In the genomic region with DNA sequence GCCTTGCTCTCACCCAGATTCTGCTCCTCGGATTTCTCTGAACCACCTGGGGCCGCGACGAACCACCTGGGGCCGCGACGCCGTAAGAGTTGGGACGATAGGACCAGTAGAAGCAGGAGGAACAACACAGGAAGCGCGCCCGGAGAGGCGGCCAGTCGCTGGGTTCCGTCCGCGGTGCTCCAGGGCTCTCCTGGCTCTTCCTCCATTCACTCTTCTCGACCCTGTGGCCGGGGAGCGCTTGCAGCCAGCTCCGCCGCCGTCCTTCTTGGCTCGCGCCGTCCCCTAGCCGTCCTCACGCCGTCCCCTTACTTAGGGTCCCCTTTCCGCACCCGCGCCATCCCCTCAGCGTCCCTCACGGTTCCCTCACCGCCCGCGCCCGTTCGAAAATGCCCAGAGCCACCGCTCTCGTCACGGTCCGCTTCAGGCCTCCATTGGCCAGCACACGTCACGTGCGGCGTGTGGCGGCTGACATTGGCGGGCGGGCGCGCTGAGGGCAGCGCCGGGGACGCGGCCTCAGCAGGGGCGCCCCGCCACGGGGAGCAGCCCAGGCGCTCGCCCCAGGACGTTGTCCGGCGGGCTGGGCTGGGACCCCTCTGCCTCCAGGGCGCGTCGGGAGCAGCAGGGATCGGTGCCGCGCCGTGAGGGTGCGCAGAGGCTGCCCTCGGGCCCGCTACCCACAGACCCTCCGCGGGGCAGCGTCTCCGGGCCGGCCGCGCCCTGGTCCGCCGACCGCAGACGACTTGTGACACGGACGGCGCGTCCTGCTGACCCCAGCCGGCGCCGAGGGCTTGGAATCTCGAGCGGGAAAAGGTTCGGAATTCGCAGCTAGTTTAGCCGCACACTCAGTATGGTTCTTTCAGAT, we compare ENCODE assay signal across 8 cellular contexts. TPM values are rescaled to one million over a fixed set of nuclear protein-coding genes. Genes with fewer than 3 reads are reported as not detected.
DNase-seq lines count a peak whose midpoint lies in the region; ATAC-seq and TF ChIP-seq lines count a peak whose summit lies in the region.

No MANE protein-coding gene starts in this region.

- peak overlapping the region; percentile 90 for H3K4me3 ChIP-seq in choroid plexus epithelial cell (ENCODE audit: low read depth, low read length)

- ATAC-seq in GM18868 (IDR thresholded peaks at IDR 0.05; ENCODE audit: unreplicated experiment) (peak; percentile 99), HG03103 (IDR thresholded peaks at IDR 0.05; ENCODE audit: low read depth, unreplicated experiment) (peak; percentile 98), left colon (peak; percentile 99)

- TF ChIP-seq CTCF in choroid plexus epithelial cell (conservative IDR thresholded peaks at IDR 0.05; ENCODE audit: low read depth, low read length), result no peak

- intact Hi-C loops in left colon (cut with DNase I, micrococcal nuclease), result no loop called here

- DNase-seq in AG08395 (ENCODE audit: low spot score) (peak; percentile 94), NCI-H2196 treated with DMSO at 0.1 percent for 48 hours (lab: John Stamatoyannopoulos, UW; ENCODE audit: unreplicated experiment) (peak; percentile 75), choroid plexus epithelial cell (ENCODE audit: low read depth) (peak; percentile 83), left colon (peak; percentile 82 to 90)
- peak; percentile 67 for DNase-seq in activated CD4-positive, alpha-beta T cell treated with anti-CD3 and anti-CD28 coated beads for 1 hour
- peak; percentile 80 for DNase-seq in stimulated activated CD4-positive, alpha-beta T cell treated with anti-CD3 and anti-CD28 coated beads, Interleukin-1b, Interleukin-23, amount 100 ng/mL, for 48 hours

RNA-seq across cellular contexts. Expression of a gene that starts 53.7 kb away (rescaled TPM):
- total RNA-seq in left colon, result 1 to 10 TPM; 6.5 to 6.6 TPM

Comparison
In these comparisons a context has a peak if more than half of its experiments do, and no peak if none do; other contexts are left out.
1. Peak in every context shown above with its lines: DNase-seq, ATAC-seq and H3K4me3 ChIP-seq.